ENCODE assay signal across 10 cellular contexts in the genomic region with DNA sequence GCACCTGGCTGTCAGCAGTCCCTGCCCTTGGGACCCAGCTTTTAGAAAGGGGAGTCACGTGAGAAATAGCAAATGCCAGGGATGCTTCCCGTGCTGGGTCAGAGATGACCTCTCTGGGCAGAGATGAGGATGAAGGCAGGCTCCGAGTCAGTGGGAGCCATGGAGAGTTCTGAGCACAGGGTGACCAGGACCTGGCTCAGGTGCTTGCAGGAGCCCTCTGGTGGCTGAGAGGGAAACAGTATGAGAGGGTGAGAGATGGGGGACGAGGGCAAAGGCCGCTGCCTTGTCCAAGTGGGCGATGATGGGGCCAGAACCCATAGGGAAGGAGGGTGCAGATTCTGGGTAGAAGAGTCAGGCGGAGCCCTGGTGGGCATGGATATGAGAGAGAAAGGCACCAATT. TPM values are rescaled to one million over a fixed set of nuclear protein-coding genes. Genes with fewer than 3 reads are reported as not detected.
DNase-seq lines count a peak whose midpoint lies in the region; ATAC-seq and TF ChIP-seq lines count a peak whose summit lies in the region.
"Had no signal": no experiment of that assay in that cellular context is flagged by ENCODE, and none has a peak within 500 bp of the region (broad histone marks: within the 10 kb centered on the region; RNA-seq: fewer than 3 reads in every experiment).

No MANE protein-coding gene starts in this region.

- POLR2A ChIA-PET in activated CD8-positive, alpha-beta T cell treated with anti-CD3 and anti-CD28 coated beads, Interleukin-2, amount 10 ng/mL, durations not matched to agents 7 days and 5 days (lab: Charles Lee), result interaction anchor here (0.7 to 2.1 kb wide), 2 partner anchors 16 to 42 kb away, joined by 3 to 9 read pairs; a partner anchor contains a TSS

- CTCF ChIA-PET in activated CD8-positive, alpha-beta T cell treated with anti-CD3 and anti-CD28 coated beads, Interleukin-2, amount 10 ng/mL, durations not matched to agents 7 days and 5 days (lab: Charles Lee), result interaction anchor here (1.2 to 3.1 kb wide), 3 partner anchors 44 to 106 kb away, joined by 3 to 25 read pairs (median 14); a partner anchor contains a TSS

- no peak for ATAC-seq in activated CD8-positive, alpha-beta T cell treated with anti-CD3 and anti-CD28 coated beads, Interleukin-2, amount 10 ng/mL, durations not matched to agents 7 days and 5 days

- H3K9me3 Mint-ChIP-seq in activated CD8-positive, alpha-beta T cell treated with anti-CD3 and anti-CD28 coated beads, Interleukin-2, amount 10 ng/mL, durations not matched to agents 7 days and 5 days (ENCODE audit: insufficient read depth), result peaks cover 11% of the 10 kb centered on the region
- H3K9me3 Mint-ChIP-seq: activated CD4-positive, alpha-beta T cell treated with anti-CD3 and anti-CD28 coated beads, Interleukin-2, amount 10 ng/mL, durations not matched to agents 7 days and 5 days had no signal

- no peak for DNase-seq in AG09319 (ENCODE audit: extremely low read depth, low read depth)
- no peak for DNase-seq in GM13976 (ENCODE audit: low spot score)
- DNase-seq in activated CD8-positive, alpha-beta T cell treated with anti-CD3 and anti-CD28 coated beads, Interleukin-2, amount 10 ng/mL, durations not matched to agents 7 days and 5 days, result no peak
- peak; percentile 16 for DNase-seq in kidney tubule cell (ENCODE audit: low spot score)
- DNase-seq in NCI-H1930 (lab: John Stamatoyannopoulos, UW), result no peak
- DNase-seq in pons (ENCODE audit: low spot score), result no peak
- DNase-seq in COLO829 (ENCODE audit: low spot score), result no peak
- no peak for DNase-seq in CD1c-positive myeloid dendritic cell (ENCODE audit: extremely low spot score)
- DNase-seq: activated CD4-positive, alpha-beta T cell treated with anti-CD3 and anti-CD28 coated beads, Interleukin-2, amount 10 ng/mL, durations not matched to agents 7 days and 5 days; NCI-H446 treated with DMSO at 0.1 percent for 48 hours had no signal

- H3K4me3 Mint-ChIP-seq in activated CD8-positive, alpha-beta T cell treated with anti-CD3 and anti-CD28 coated beads, Interleukin-2, amount 10 ng/mL, durations not matched to agents 7 days and 5 days, result no peak overlapping the region
- H3K4me3 Mint-ChIP-seq: activated CD4-positive, alpha-beta T cell treated with anti-CD3 and anti-CD28 coated beads, Interleukin-2, amount 10 ng/mL, durations not matched to agents 7 days and 5 days had no signal

- TF ChIP-seq CTCF in AG09319 (IDR thresholded peaks at IDR 0.05; ENCODE audit: low read depth, low read length), result peak; percentile 10
- TF ChIP-seq CTCF in GM13976 (IDR thresholded peaks at IDR 0.05; ENCODE audit: borderline replicate concordance, control extremely low read depth, extremely low read depth, insufficient read depth, missing control alignments), result peak; percentile 22

- peak overlapping the region; percentile 46 for H3K27ac Mint-ChIP-seq in activated CD8-positive, alpha-beta T cell treated with anti-CD3 and anti-CD28 coated beads, Interleukin-2, amount 10 ng/mL, durations not matched to agents 7 days and 5 days

- peaks cover 59% of the 10 kb centered on the region for H3K36me3 Mint-ChIP-seq in activated CD8-positive, alpha-beta T cell treated with anti-CD3 and anti-CD28 coated beads, Interleukin-2, amount 10 ng/mL, durations not matched to agents 7 days and 5 days (ENCODE audit: low read depth)

- peaks cover 29% of the 10 kb centered on the region for H3K4me1 Mint-ChIP-seq in activated CD8-positive, alpha-beta T cell treated with anti-CD3 and anti-CD28 coated beads, Interleukin-2, amount 10 ng/mL, durations not matched to agents 7 days and 5 days (ENCODE audit: low read depth)

- H3K27me3 Mint-ChIP-seq in activated CD8-positive, alpha-beta T cell treated with anti-CD3 and anti-CD28 coated beads, Interleukin-2, amount 10 ng/mL, durations not matched to agents 7 days and 5 days (ENCODE audit: low read depth), result no peaks in the 10 kb centered on the region
- H3K27me3 Mint-ChIP-seq: activated CD4-positive, alpha-beta T cell treated with anti-CD3 and anti-CD28 coated beads, Interleukin-2, amount 10 ng/mL, durations not matched to agents 7 days and 5 days had no signal

- in situ Hi-C loops in GM13976 (cut with MboI; ENCODE audit: low sequenced_read_pairs, unreplicated experiment), result no loop called here

RNA-seq across cellular contexts. Expression of a gene that starts 15.8 kb away (rescaled TPM):
- 10 to 100 TPM in 1 of 2 experiments, 1 to 10 TPM in 1; 9.3 to 11.2 TPM for total RNA-seq in activated CD8-positive, alpha-beta T cell treated with anti-CD3 and anti-CD28 coated beads, Interleukin-2, amount 10 ng/mL, durations not matched to agents 7 days and 5 days

RNA-seq across cellular contexts. Expression of a gene that starts 28.0 kb away (rescaled TPM):
- total RNA-seq in activated CD8-positive, alpha-beta T cell treated with anti-CD3 and anti-CD28 coated beads, Interleukin-2, amount 10 ng/mL, durations not matched to agents 7 days and 5 days, result 1 to 10 TPM; 1.1 to 2.2 TPM

RNA-seq across cellular contexts. Expression of a gene that starts 51.2 kb away (rescaled TPM):
- total RNA-seq in activated CD8-positive, alpha-beta T cell treated with anti-CD3 and anti-CD28 coated beads, Interleukin-2, amount 10 ng/mL, durations not matched to agents 7 days and 5 days, result 10 to 100 TPM; 33.2 to 33.4 TPM
